Comparison of ENCODE assay signal across 32 cellular contexts in genomic region chr12:27805238-27805637, GRCh38. TPM values are rescaled to one million over a fixed set of nuclear protein-coding genes. Genes with fewer than 3 reads are reported as not detected.
"Had no signal": no experiment of that assay in that cellular context is flagged by ENCODE, and none has a peak within 500 bp of the region (broad histone marks: within the 10 kb centered on the region; RNA-seq: fewer than 3 reads in every experiment).

No MANE protein-coding gene starts in this region.

- H3K4me1 ChIP-seq: left ventricle myocardium inferior, right atrium auricular region, right lobe of liver, suprapubic skin, tibial nerve, uterus had no signal

- H3K4me2 ChIP-seq: hepatocyte had no signal

- H3K27me3 ChIP-seq: hepatocyte, ovary, right atrium auricular region, right lobe of liver, stomach, suprapubic skin, tibial nerve, uterus had no signal

- H3K27me3 Mint-ChIP-seq: progenitor cell of endocrine pancreas had no signal

- H3K36me3 ChIP-seq: left ventricle myocardium inferior, ovary, right atrium auricular region, right lobe of liver, suprapubic skin, uterus had no signal

- H3K4me3 ChIP-seq: hepatocyte, left ventricle myocardium inferior, lung, mucosa of descending colon, ovary, right atrium auricular region, right lobe of liver, skin epidermis, stomach, suprapubic skin, tibial nerve, uterus had no signal

- H3K27ac Mint-ChIP-seq: memory B cell; natural killer cell treated with Interleukin-12 subunit alpha and Interleukin-12 subunit beta and Interleukin-15 and Interleukin-18, amount 100 ng/mL, for 72 hours; progenitor cell of endocrine pancreas; stimulated activated naive B cell treated with anti-CD40 and anti-IgM and Interleukin-4, amounts not matched to agents 10 μg/mL and 1 μg/mL and 100 μg/mL, for 72 hours; type B pancreatic cell had no signal

- H3K36me3 Mint-ChIP-seq: memory B cell; natural killer cell treated with Interleukin-12 subunit alpha and Interleukin-12 subunit beta and Interleukin-15 and Interleukin-18, amount 100 ng/mL, for 72 hours had no signal

- H2AFZ ChIP-seq: hepatocyte had no signal

- H3K27ac ChIP-seq: hepatocyte, left ventricle myocardium inferior, ovary, right atrium auricular region, right lobe of liver, skin epidermis, stomach, suprapubic skin, tibial nerve, uterus had no signal

- DNase-seq: left ventricle myocardium inferior; midbrain; mucosa of descending colon; naive thymus-derived CD4-positive, alpha-beta T cell; ovary; right lobe of liver; stimulated activated CD4-positive, alpha-beta T cell treated with anti-CD3 and anti-CD28 coated beads, Interleukin-12 subunit alpha, Interleukin-12 subunit beta, amount 100 ng/mL, for 4 hours; stimulated activated CD4-positive, alpha-beta T cell treated with anti-CD3 and anti-CD28 coated beads, Interleukin-15, amount 100 ng/mL, for 24 hours; stimulated activated CD4-positive, alpha-beta T cell treated with anti-CD3 and anti-CD28 coated beads, Interleukin-2, amount 100 ng/mL, for 24 hours; stimulated activated CD4-positive, alpha-beta T cell treated with anti-CD3 and anti-CD28 coated beads, Interleukin-4, amount 100 ng/mL, for 1 hour; stimulated activated naive B cell treated with anti-CD40 and anti-IgM and Interleukin-4, amounts not matched to agents 10 μg/mL and 1 μg/mL and 100 μg/mL, for 72 hours; stimulated activated naive CD8-positive, alpha-beta T cell treated with anti-CD3 and anti-CD28 coated beads, Interleukin-15, Interleukin-2, amounts not matched to agents 100 U/mL and 50 U/mL, for 24 hours; stomach; uterus had no signal

- H3K9me3 ChIP-seq: left ventricle myocardium inferior, mucosa of descending colon, ovary, right atrium auricular region, right lobe of liver, stomach, suprapubic skin, tibial nerve, uterus had no signal

- H3K9me3 Mint-ChIP-seq: memory B cell; naive thymus-derived CD4-positive, alpha-beta T cell; natural killer cell treated with Interleukin-12 subunit alpha and Interleukin-12 subunit beta and Interleukin-15 and Interleukin-18, amount 100 ng/mL, for 72 hours; stimulated activated naive B cell treated with anti-CD40 and anti-IgM and Interleukin-4, amounts not matched to agents 10 μg/mL and 1 μg/mL and 100 μg/mL, for 72 hours; type B pancreatic cell had no signal

- H3K79me2 ChIP-seq: hepatocyte had no signal

- ATAC-seq: mucosa of descending colon; naive thymus-derived CD4-positive, alpha-beta T cell; natural killer cell treated with Interleukin-12 subunit alpha and Interleukin-12 subunit beta and Interleukin-15 and Interleukin-18, amount 100 ng/mL, for 72 hours; right lobe of liver; stimulated activated naive B cell treated with anti-CD40 and anti-IgM and Interleukin-4, amounts not matched to agents 10 μg/mL and 1 μg/mL and 100 μg/mL, for 72 hours; stimulated activated naive CD8-positive, alpha-beta T cell treated with anti-CD3 and anti-CD28 coated beads, Interleukin-15, Interleukin-2, amounts not matched to agents 100 U/mL and 50 U/mL, for 24 hours had no signal

- H3K4me3 Mint-ChIP-seq: memory B cell; natural killer cell treated with Interleukin-12 subunit alpha and Interleukin-12 subunit beta and Interleukin-15 and Interleukin-18, amount 100 ng/mL, for 72 hours; stimulated activated naive B cell treated with anti-CD40 and anti-IgM and Interleukin-4, amounts not matched to agents 10 μg/mL and 1 μg/mL and 100 μg/mL, for 72 hours; type B pancreatic cell had no signal

RNA-seq across cellular contexts. Expression of gene MANSC4, which starts 25.2 kb away (rescaled TPM):
- total RNA-seq: kidney epithelial cell; left ventricle myocardium inferior; lower leg skin; lung; mesenteric fat pad; mucosa of descending colon; myocyte; natural killer cell treated with Interleukin-12 subunit alpha and Interleukin-12 subunit beta and Interleukin-15 and Interleukin-18, amount 100 ng/mL, for 72 hours; omental fat pad; pulmonary artery endothelial cell; renal cortical epithelial cell; right atrium auricular region; right lobe of liver; stomach; suprapubic skin; ureter had no signal
- polyA plus RNA-seq: hepatocyte; lung; naive thymus-derived CD4-positive, alpha-beta T cell; stomach had no signal
